10 cellular contexts compared by ENCODE assay signal in the genomic region with DNA sequence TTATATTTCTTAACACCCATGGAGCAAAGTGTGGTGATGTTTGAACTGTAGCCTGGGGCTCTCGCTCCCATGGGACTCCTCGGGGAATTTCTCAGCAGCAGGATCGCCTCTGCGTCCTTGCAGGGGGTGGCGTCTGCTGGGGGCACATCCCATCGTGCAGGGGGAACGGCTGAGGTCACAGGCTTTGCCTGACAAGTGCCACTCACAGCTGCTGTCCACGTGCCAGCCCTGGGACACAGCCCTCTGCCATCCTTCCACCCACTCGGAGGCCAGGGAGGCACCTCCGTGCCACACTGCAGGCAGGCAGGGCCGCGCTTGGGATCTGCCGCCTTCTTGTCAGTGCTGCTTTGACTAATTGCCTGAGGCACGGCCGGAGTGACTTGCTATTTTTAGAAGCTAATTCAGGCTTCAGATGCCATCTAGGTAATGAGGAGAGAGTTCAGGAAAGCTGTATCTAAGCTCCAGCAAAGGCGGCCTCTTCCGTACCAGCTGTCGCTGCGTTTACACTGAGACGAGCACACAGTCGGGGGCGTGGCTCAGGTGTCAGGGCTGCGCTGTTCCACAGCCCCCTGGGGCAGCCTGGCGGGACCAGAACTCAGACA. TPM values are rescaled to one million over a fixed set of nuclear protein-coding genes. Genes with fewer than 3 reads are reported as not detected.
DNase-seq lines count a peak whose midpoint lies in the region; ATAC-seq and TF ChIP-seq lines count a peak whose summit lies in the region.
"Had no signal": no experiment of that assay in that cellular context is flagged by ENCODE, and none has a peak within 500 bp of the region (broad histone marks: within the 10 kb centered on the region; RNA-seq: fewer than 3 reads in every experiment).

No MANE protein-coding gene starts in this region.

- DNase-seq in NCI-H1694 (lab: John Stamatoyannopoulos, UW) (peak; percentile 85), SW480 (ENCODE audit: low spot score) (peak; percentile 6), hepatocyte (ENCODE audit: low spot score) (peak; percentile 55), type B pancreatic cell (ENCODE audit: extremely low spot score, unreplicated experiment) (no peak), omental fat pad (ENCODE audit: low spot score) (no peak)
- DNase-seq: hippocampal formation; stimulated activated naive CD4-positive, alpha-beta T cell treated with Interleukin-2 at 50 U/mL for 16 hours had no signal

- H3K36me3 Mint-ChIP-seq in type B pancreatic cell, result peaks cover 18% of the 10 kb centered on the region

- TF ChIP-seq CTCF in hepatocyte (IDR thresholded peaks at IDR 0.05; ENCODE audit: poor library complexity) (no peak), type B pancreatic cell (conservative IDR thresholded peaks at IDR 0.05) (no peak), omental fat pad (IDR thresholded peaks at IDR 0.05) (no peak)

- no peaks in the 10 kb centered on the region for H3K9me3 Mint-ChIP-seq in type B pancreatic cell

- no peaks in the 10 kb centered on the region for H3K27me3 Mint-ChIP-seq in type B pancreatic cell

- peak overlapping the region; percentile 46 for H3K4me2 ChIP-seq in hepatocyte

- WGBS in hepatocyte (ENCODE audit: low lambda C conversion rate, missing lambda C conversion rate), result 60% methylated on average over 24 of the region's 24 CpGs

- peak overlapping the region; percentile 48 for H3K27ac Mint-ChIP-seq in type B pancreatic cell

- no peaks in the 10 kb centered on the region for H3K9me3 ChIP-seq in hepatocyte (ENCODE audit: low read depth)

- H3K27ac ChIP-seq in hepatocyte, result peak overlapping the region; percentile 20

- H3K79me2 ChIP-seq in hepatocyte, result no peaks in the 10 kb centered on the region

- peak overlapping the region; percentile 20 for H3K4me3 Mint-ChIP-seq in type B pancreatic cell

- no peaks in the 10 kb centered on the region for H4K20me1 ChIP-seq in hepatocyte (ENCODE audit: insufficient read depth, poor library complexity, severe bottlenecking)

- peaks cover 18% of the 10 kb centered on the region for H3K4me1 Mint-ChIP-seq in type B pancreatic cell (ENCODE audit: unreplicated experiment)

- H3K4me1 ChIP-seq in hepatocyte (ENCODE audit: insufficient read depth), result peaks cover 7% of the 10 kb centered on the region

- no peaks in the 10 kb centered on the region for H3K9me2 ChIP-seq in hepatocyte (replicated peaks; ENCODE audit: insufficient read depth)

- no peaks in the 10 kb centered on the region for H3K27me3 ChIP-seq in hepatocyte

- no peak overlapping the region for H2AFZ ChIP-seq in hepatocyte

- H3K36me3 ChIP-seq in hepatocyte (replicated peaks; ENCODE audit: insufficient read depth, low read depth), result no peaks in the 10 kb centered on the region

- ATAC-seq in HG03045 (IDR thresholded peaks at IDR 0.05; ENCODE audit: unreplicated experiment) (no peak), GM21447 (IDR thresholded peaks at IDR 0.05; ENCODE audit: unreplicated experiment) (no peak), omental fat pad (ENCODE audit: low FRiP score) (no peak), HG02970 (IDR thresholded peaks at IDR 0.05; ENCODE audit: low FRiP score, unreplicated experiment) (no peak)

- no peak overlapping the region for H3K4me3 ChIP-seq in hepatocyte

RNA-seq across cellular contexts. Expression of gene PITRM1, which starts 45.7 kb away (rescaled TPM):
- total RNA-seq in hepatocyte, result 45.9 and 61.2 TPM in 2 replicates
- polyA plus RNA-seq in hepatocyte, result 44.1 and 53.1 TPM in 2 replicates
- 57.0 and 62.3 TPM in 2 replicates for total RNA-seq in type B pancreatic cell (ENCODE audit: low replicate concordance)
- 100 to 1,000 TPM in 1 of 4 donors, 10 to 100 TPM in 3; 67.6 to 107 (median 74.0) TPM for total RNA-seq in omental fat pad

RNA-seq across cellular contexts. Expression of gene PFKP, which starts 59.5 kb away (rescaled TPM):
- total RNA-seq in hepatocyte (17.5 and 24.6 TPM in 2 replicates), type B pancreatic cell (ENCODE audit: low replicate concordance) (48.8 and 52.0 TPM in 2 replicates), omental fat pad (10 to 100 TPM; 22.2 to 83.9 (median 34.0) TPM)
- 48.9 and 56.0 TPM in 2 replicates for polyA plus RNA-seq in hepatocyte

Comparison
In these comparisons a context has a peak if more than half of its experiments do, and no peak if none do; other contexts are left out.
1. DNase-seq: peak in NCI-H1694 (single experiment), SW480 (single experiment) and hepatocyte (single experiment); none in type B pancreatic cell (single experiment) and omental fat pad (single experiment).